ENCODE assay signal across 19 cellular contexts in genomic region chr12:88834226-88834625, GRCh38.
DNase-seq lines count a peak whose midpoint lies in the region; ATAC-seq and TF ChIP-seq lines count a peak whose summit lies in the region.
"Had no signal": no experiment of that assay in that cellular context is flagged by ENCODE, and none has a peak within 500 bp of the region (broad histone marks: within the 10 kb centered on the region; RNA-seq: fewer than 3 reads in every experiment).

No MANE protein-coding gene starts in this region.

- H3K4me1 Mint-ChIP-seq in Caco-2 (ENCODE audit: low read depth, unreplicated experiment), result no peaks in the 10 kb centered on the region
- H3K4me1 Mint-ChIP-seq: CD14-positive monocyte had no signal

- TF ChIP-seq RAD21 in IMR-90 (IDR thresholded peaks at IDR 0.05; ENCODE audit: low read length), result no peak

- no peak overlapping the region for H3K56ac ChIP-seq in IMR-90 (ENCODE audit: extremely low read depth, insufficient read depth, low read length)

- no peak overlapping the region for H2AFZ ChIP-seq in IMR-90 (replicated peaks; ENCODE audit: low read length, poor library complexity)

- peaks cover 9% of the 10 kb centered on the region; the same call in 1 of the 2 replicates for H3K9me3 ChIP-seq in IMR-90 (ENCODE audit: control insufficient read depth, insufficient read depth, low read length)
- no peaks in the 10 kb centered on the region for H3K9me3 ChIP-seq in psoas muscle
- peaks cover 8% of the 10 kb centered on the region; the same call in 1 of the 2 replicates for H3K9me3 ChIP-seq in Caco-2

- in situ Hi-C loops in IMR-90 (cut with MboI; ENCODE audit: low sequenced_read_pairs), result no loop called here

- no peaks in the 10 kb centered on the region for H3K9me1 ChIP-seq in IMR-90 (ENCODE audit: insufficient read depth, low read length)

- peaks cover 50% of the 10 kb centered on the region for H3K9me3 Mint-ChIP-seq in Caco-2 (ENCODE audit: unreplicated experiment)

- TF ChIP-seq CTCF in IMR-90 (conservative IDR thresholded peaks at IDR 0.05; ENCODE audit: low read depth, low read length) (no peak), choroid plexus epithelial cell (conservative IDR thresholded peaks at IDR 0.05; ENCODE audit: low read depth, low read length) (no peak), psoas muscle (IDR thresholded peaks at IDR 0.05) (no peak), Caco-2 (IDR thresholded peaks at IDR 0.05; ENCODE audit: insufficient read depth in 1 of 2, low read depth in 1 of 2, low read length in 1 of 2, severe bottlenecking in 1 of 2, unreplicated experiment in 1 of 2) (no peak)

- H3K36me3 Mint-ChIP-seq in Caco-2 (ENCODE audit: insufficient read depth, unreplicated experiment), result no peaks in the 10 kb centered on the region
- H3K36me3 Mint-ChIP-seq: CD14-positive monocyte had no signal

- intact Hi-C loops in IMR-90 (cut with micrococcal nuclease) (no loop called here), psoas muscle (cut with DNase I) (no loop called here), left colon (cut with DNase I, micrococcal nuclease) (no loop called here), Caco-2 (cut with micrococcal nuclease; ENCODE audit: unreplicated experiment) (no loop called here)

- no peaks in the 10 kb centered on the region for H4K20me1 ChIP-seq in IMR-90 (ENCODE audit: insufficient read depth, low read length)

- H4K5ac ChIP-seq in IMR-90 (ENCODE audit: low read depth, low read length), result no peak overlapping the region

- no peak overlapping the region for H4K91ac ChIP-seq in IMR-90 (ENCODE audit: insufficient read depth, low read depth, low read length)

- H2BK120ac ChIP-seq in IMR-90 (ENCODE audit: low read depth, low read length), result no peak overlapping the region

- H3K23ac ChIP-seq in IMR-90 (ENCODE audit: low read depth, low read length), result no peak overlapping the region

- ATAC-seq in IMR-90 (ENCODE audit: low read depth) (peak; percentile 37; the same call in 1 of the 2 replicates), psoas muscle (no peak), left colon (no peak)
- ATAC-seq: GM12878 had no signal

- H3K4me3 ChIP-seq in IMR-90 (ENCODE audit: insufficient read depth, low read depth, low read length) (no peak overlapping the region), choroid plexus epithelial cell (ENCODE audit: low read depth, low read length) (no peak overlapping the region), psoas muscle (no peak overlapping the region), Caco-2 (ENCODE audit: low read depth, low read length) (no peak overlapping the region)
- H3K4me3 ChIP-seq: GM12878 had no signal

- no peak overlapping the region for H3K9ac ChIP-seq in IMR-90 (ENCODE audit: low read depth, low read length)

- no peak overlapping the region for H3K14ac ChIP-seq in IMR-90 (replicated peaks; ENCODE audit: low read depth, low read length)

- H3K27ac ChIP-seq in IMR-90 (ENCODE audit: insufficient read depth, low read length), result no peak overlapping the region
- H3K27ac ChIP-seq in psoas muscle, result no peak overlapping the region
- no peak overlapping the region for H3K27ac ChIP-seq in caudate nucleus (ENCODE audit: low read depth, low read length)
- H3K27ac ChIP-seq: RWPE1 had no signal

- CTCF ChIA-PET in IMR-90 (lab: Yijun Ruan, JAX), result no interaction called here
- CTCF ChIA-PET in Caco-2 (lab: Charles Lee), result no interaction called here

- no peak overlapping the region for H2BK20ac ChIP-seq in IMR-90 (ENCODE audit: low read depth, low read length)

- DNase-seq in EL (peak; percentile 58), IMR-90 (peak; percentile 50), choroid plexus epithelial cell (ENCODE audit: low read depth) (peak; percentile 33), iris pigment epithelial cell (ENCODE audit: low read depth) (peak; percentile 60), psoas muscle (no peak), left colon (no peak), Caco-2 (no peak), caudate nucleus (lab: John Stamatoyannopoulos, UW) (no peak)
- DNase-seq: COR-L47; DMS53; KBM-7; NCI-H1092 treated with DMSO at 0.1 percent for 48 hours; NCI-H1694 treated with DMSO at 0.1 percent for 48 hours; NCI-H69; NK-92 treated with Interleukin-12 subunit alpha and Interleukin-12 subunit beta, amount 100 ng/mL, for 24 hours; OCI-M1 had no signal

- no peak overlapping the region for H3K18ac ChIP-seq in IMR-90 (ENCODE audit: low read depth, low read length)

- H3K4me1 ChIP-seq in IMR-90 (ENCODE audit: control insufficient read depth, insufficient read depth, low read length) (no peaks in the 10 kb centered on the region), psoas muscle (no peaks in the 10 kb centered on the region), Caco-2 (peaks cover 10% of the 10 kb centered on the region)

- POLR2A ChIA-PET in IMR-90 (lab: Charles Lee; ENCODE audit: unreplicated experiment) (no interaction called here), Caco-2 (lab: Charles Lee) (no interaction called here)

- H3K79me1 ChIP-seq in IMR-90 (ENCODE audit: low read depth in 1 of 2, low read length in 2 of 2), result no peaks in the 10 kb centered on the region

- H3K36me3 ChIP-seq in IMR-90 (ENCODE audit: control insufficient read depth, insufficient read depth, low read length) (no peaks in the 10 kb centered on the region), psoas muscle (ENCODE audit: insufficient read depth in 1 of 2, low read depth in 1 of 2) (no peaks in the 10 kb centered on the region), Caco-2 (ENCODE audit: control insufficient read depth, insufficient read depth, low read length) (no peaks in the 10 kb centered on the region)

- no peak overlapping the region for H3K27ac Mint-ChIP-seq in Caco-2 (ENCODE audit: unreplicated experiment)
- H3K27ac Mint-ChIP-seq: CD14-positive monocyte had no signal

- H3K27me3 ChIP-seq in IMR-90 (ENCODE audit: control insufficient read depth, insufficient read depth, low read length) (no peaks in the 10 kb centered on the region), psoas muscle (ENCODE audit: insufficient read depth in 3 of 3, low read length in 2 of 3) (no peaks in the 10 kb centered on the region), Caco-2 (replicated peaks; ENCODE audit: control insufficient read depth, insufficient read depth, low read length) (no peaks in the 10 kb centered on the region)

- WGBS in IMR-90 (ENCODE audit: extremely low coverage in 2 of 2, insufficient read length in 1 of 2), 2 experiments, result no CpG with 5 or more reads among the region's 1 CpG
- 82 to 93% (median 88%) methylated on average over 1 of the region's 1 CpG for WGBS in psoas muscle, 3 donors

- dilution Hi-C loops in IMR-90 (cut with HindIII; ENCODE audit: low sequenced_read_pairs, unreplicated experiment), result no loop called here

- no peak overlapping the region for H3K4me3 Mint-ChIP-seq in Caco-2 (ENCODE audit: unreplicated experiment)
- H3K4me3 Mint-ChIP-seq: CD14-positive monocyte had no signal

- H2BK15ac ChIP-seq in IMR-90 (ENCODE audit: low read depth, low read length), result no peak overlapping the region

- H4K8ac ChIP-seq in IMR-90 (ENCODE audit: low read depth in 2 of 2, low read length in 2 of 2), result no peak overlapping the region

- no peak overlapping the region for H2AK9ac ChIP-seq in IMR-90 (replicated peaks; ENCODE audit: low read depth, low read length, poor library complexity)

- H3K4me2 ChIP-seq in IMR-90 (ENCODE audit: low read depth, low read length), result peak overlapping the region; percentile 16; the same call in 1 of the 2 replicates

- no peaks in the 10 kb centered on the region for H3K27me3 Mint-ChIP-seq in Caco-2 (ENCODE audit: insufficient read depth, unreplicated experiment)

- peak overlapping the region; percentile 0 for H2BK5ac ChIP-seq in IMR-90 (ENCODE audit: low read depth, low read length, poor library complexity, severe bottlenecking)

- no peak overlapping the region for H3K4ac ChIP-seq in IMR-90 (ENCODE audit: low read depth, low read length)

- no peak overlapping the region for H2AK5ac ChIP-seq in IMR-90 (ENCODE audit: low read depth, low read length)

- no peak for TF ChIP-seq POLR2A in IMR-90 (IDR thresholded peaks at IDR 0.05; ENCODE audit: low read depth, low read length)

- BruUV-seq in IMR-90 (replicated peaks; lab: Mats Ljungman, UMichigan) (no TSS peak), Caco-2 (replicated peaks; lab: Mats Ljungman, UMichigan) (no TSS peak)

TF ChIP-seq in IMR-90, 13 proteins besides CTCF, POLR2A, EP300 and RAD21:
- TF ChIP-seq NFE2L2 (IDR thresholded peaks at IDR 0.05; ENCODE audit: low read depth, low read length) (no peak), MAFK (IDR thresholded peaks at IDR 0.05; ENCODE audit: low read depth, low read length) (no peak), CHD1 (IDR thresholded peaks at IDR 0.05; ENCODE audit: low read depth, low read length) (no peak), RCOR1 (IDR thresholded peaks at IDR 0.05; ENCODE audit: insufficient replicate concordance, low read length) (no peak), USF2 (IDR thresholded peaks at IDR 0.05; ENCODE audit: low read depth, low read length) (no peak), CEBPB (IDR thresholded peaks at IDR 0.05; ENCODE audit: low read depth, low read length) (no peak), BHLHE40 (IDR thresholded peaks at IDR 0.05; ENCODE audit: low read depth, low read length) (no peak), FOS (IDR thresholded peaks at IDR 0.05; ENCODE audit: low read depth, low read length) (no peak)

Comparison
In these comparisons a context has a peak if more than half of its experiments do, and no peak if none do; other contexts are left out.
1. DNase-seq: peak in EL (single experiment), IMR-90 (single experiment), choroid plexus epithelial cell (single experiment) and iris pigment epithelial cell (single experiment); none in psoas muscle (0 of 2), left colon (0 of 2), Caco-2 (0 of 2) and caudate nucleus (0 of 61).